10 cellular contexts compared by ENCODE assay signal in genomic region chr7:95324396-95324795, GRCh38. TPM values are rescaled to one million over a fixed set of nuclear protein-coding genes. Genes with fewer than 3 reads are reported as not detected.
A peak's percentile ranks its signal among the peaks of the same experiment; 100 is the strongest.
DNase-seq lines count a peak whose midpoint lies in the region; ATAC-seq and TF ChIP-seq lines count a peak whose summit lies in the region.
"Had no signal": no experiment of that assay in that cellular context is flagged by ENCODE, and none has a peak within 500 bp of the region (broad histone marks: within the 10 kb centered on the region; RNA-seq: fewer than 3 reads in every experiment).

PON1 (minus strand) TSS chr7:95324532; CDS start chr7:95324475, 57 bp downstream.

- DNase-seq in COR-L47 (lab: John Stamatoyannopoulos, UW) (peak; percentile 62), NCI-H146 treated with DMSO at 0.1 percent for 48 hours (lab: John Stamatoyannopoulos, UW; ENCODE audit: unreplicated experiment) (peak; percentile 76), hepatocyte (ENCODE audit: low spot score) (peak; percentile 41), GM20000 (ENCODE audit: low spot score) (no peak), right cardiac atrium (no peak), lower leg skin (ENCODE audit: low spot score in 2 of 2) (no peak)
- no peak for DNase-seq in central memory CD4-positive, alpha-beta T cell

- H3K4me1 ChIP-seq in hepatocyte (ENCODE audit: insufficient read depth) (peaks cover 5% of the 10 kb centered on the region), right cardiac atrium (ENCODE audit: control insufficient read depth, insufficient read depth, low read length) (no peaks in the 10 kb centered on the region)

- no peak within 1 kb of the TSS for H3K4me3 ChIP-seq in hepatocyte
- no peak within 1 kb of the TSS for H3K4me3 ChIP-seq in right cardiac atrium (ENCODE audit: low read length)
- no peak within 1 kb of the TSS for H3K4me3 ChIP-seq in lower leg skin (ENCODE audit: low read depth, poor library complexity, severe bottlenecking)

- WGBS in hepatocyte (ENCODE audit: low lambda C conversion rate, missing lambda C conversion rate), result 16% methylated on average over 19 of the region's 20 CpGs
- WGBS in right cardiac atrium, result 20% methylated on average over 20 of the region's 20 CpGs
- 22 to 45% methylated on average over 19 to 20 of the region's 20 CpGs for WGBS in lower leg skin, 2 donors

- H3K27ac ChIP-seq in hepatocyte, result no peak within 1 kb of the TSS
- no peak within 1 kb of the TSS for H3K27ac ChIP-seq in right cardiac atrium (ENCODE audit: low read length)

- no peaks in the 10 kb centered on the region for H3K9me3 ChIP-seq in hepatocyte (ENCODE audit: low read depth)
- H3K9me3 ChIP-seq in right cardiac atrium (ENCODE audit: control insufficient read depth, low read length), result no peaks in the 10 kb centered on the region

- H3K36me3 ChIP-seq in hepatocyte (replicated peaks; ENCODE audit: insufficient read depth, low read depth), result no peaks in the 10 kb centered on the region

- H3K27me3 ChIP-seq in hepatocyte (peaks cover 3% of the 10 kb centered on the region), right cardiac atrium (ENCODE audit: control insufficient read depth, insufficient read depth) (no peaks in the 10 kb centered on the region)

- H3K9me2 ChIP-seq in hepatocyte (replicated peaks; ENCODE audit: insufficient read depth), result no peaks in the 10 kb centered on the region

- peak; percentile 77 for ATAC-seq in GM19438 (IDR thresholded peaks at IDR 0.05; ENCODE audit: low read depth, unreplicated experiment)
- ATAC-seq in right cardiac atrium, result no peak

- no peaks in the 10 kb centered on the region for H4K20me1 ChIP-seq in hepatocyte (ENCODE audit: insufficient read depth, poor library complexity, severe bottlenecking)

- no peaks in the 10 kb centered on the region for H3K79me2 ChIP-seq in hepatocyte

- H3K4me2 ChIP-seq in hepatocyte, result peak within 1 kb of the TSS; percentile 69

- H2AFZ ChIP-seq in hepatocyte, result peak within 1 kb of the TSS; percentile 44

- no peak for TF ChIP-seq POLR2A in lower leg skin (IDR thresholded peaks at IDR 0.05)

- TF ChIP-seq CTCF in hepatocyte (IDR thresholded peaks at IDR 0.05; ENCODE audit: poor library complexity) (no peak), GM20000 (IDR thresholded peaks at IDR 0.05; ENCODE audit: extremely low read depth, missing control alignments) (no peak), lower leg skin (IDR thresholded peaks at IDR 0.05) (no peak)

- intact Hi-C loops in right cardiac atrium (cut with DNase I) (no loop called here), lower leg skin (cut with DNase I; ENCODE audit: low total_unique reads) (no loop called here)

RNA-seq across cellular contexts. Expression of gene PON1, which starts in this region (rescaled TPM):
- total RNA-seq in hepatocyte, result 29.2 and 37.4 TPM in 2 replicates
- 42.2 and 62.3 TPM in 2 replicates for polyA plus RNA-seq in hepatocyte
- total RNA-seq in right cardiac atrium, result under 1 TPM in 1 of 4 donors, not detected in 3; 0.47 TPM
- polyA plus RNA-seq in right cardiac atrium, result not detected
- total RNA-seq in lower leg skin, result 1 to 10 TPM in 1 of 4 donors, under 1 TPM in 1, not detected in 2; 0.52 to 1.4 TPM
- total RNA-seq: Daoy, fibroblast of lung had no signal
- polyA plus RNA-seq: fibroblast of lung had no signal

Comparison
In these comparisons a context has a peak if more than half of its experiments do, and no peak if none do; other contexts are left out.
1. RNA of gene PON1 (total RNA-seq): 29.2 to 37.4 TPM in hepatocyte; 0.52 to 1.4 TPM in lower leg skin and 0.47 TPM in right cardiac atrium; every median in the first group is over 10 times any median in the second.
2. RNA of gene PON1 (polyA plus RNA-seq): 42.2 to 62.3 TPM in hepatocyte; not detected in right cardiac atrium (single experiment); every median in the first group is over 10 times any median in the second.
3. DNase-seq: peak in COR-L47 (single experiment), NCI-H146 treated with DMSO at 0.1 percent for 48 hours (single experiment) and hepatocyte (single experiment); none in GM20000 (single experiment), central memory CD4-positive, alpha-beta T cell (single experiment), right cardiac atrium (0 of 3) and lower leg skin (0 of 2).